Comparison of ENCODE assay signal across 13 cellular contexts in the genomic region with DNA sequence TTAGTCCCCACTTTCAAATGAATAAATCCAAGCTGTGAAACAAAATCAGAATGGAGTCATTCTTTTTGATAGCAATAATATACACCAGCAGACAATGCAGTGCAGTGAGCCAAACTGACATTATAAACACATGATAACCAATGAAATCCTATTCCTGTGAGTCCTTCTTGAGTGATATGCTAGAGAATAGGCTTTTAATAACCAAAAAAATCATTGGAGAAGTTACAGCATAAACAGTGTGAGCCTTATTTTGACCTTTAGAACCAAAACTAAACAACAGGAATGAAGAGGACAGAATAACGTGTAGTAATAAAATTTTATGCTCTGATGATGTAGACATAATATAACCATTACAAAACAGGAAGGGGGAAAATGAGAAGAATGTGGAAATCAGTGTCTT. TPM values are rescaled to one million over a fixed set of nuclear protein-coding genes. Genes with fewer than 3 reads are reported as not detected.
DNase-seq lines count a peak whose midpoint lies in the region; ATAC-seq and TF ChIP-seq lines count a peak whose summit lies in the region.
"Had no signal": no experiment of that assay in that cellular context is flagged by ENCODE, and none has a peak within 500 bp of the region (broad histone marks: within the 10 kb centered on the region; RNA-seq: fewer than 3 reads in every experiment).

No MANE protein-coding gene starts in this region.

- 52 to 74% (median 66%) methylated on average over 1 of the region's 1 CpG for WGBS in heart left ventricle, 4 donors
- WGBS in adrenal gland, 4 donors, result 46 to 51% (median 49%) methylated on average over 1 of the region's 1 CpG
- 31 to 32% methylated on average over 1 of the region's 1 CpG for WGBS in transverse colon (ENCODE audit: low coverage in 1 of 2), 2 donors

- H3K27ac ChIP-seq in heart left ventricle (peak overlapping the region in 9 of 12 donors; percentile 3 to 87 (median 40)), adrenal gland (peak overlapping the region in 4 of 5 donors; percentile 31 to 83 (median 62)), transverse colon (peak overlapping the region; percentile 79 to 92 (median 85))

- TF ChIP-seq EP300 in transverse colon (IDR thresholded peaks at IDR 0.05; ENCODE audit: low read depth), result no peak

- ATAC-seq in heart left ventricle (no peak), HG03442 (IDR thresholded peaks at IDR 0.05; ENCODE audit: unreplicated experiment) (no peak)
- ATAC-seq: T-cell had no signal

- H3K27ac Mint-ChIP-seq in mesothelial cell of epicardium, result peak overlapping the region; percentile 78

- H3K9me3 Mint-ChIP-seq in mesothelial cell of epicardium, result no peaks in the 10 kb centered on the region
- H3K9me3 Mint-ChIP-seq: T-cell had no signal

- H3K36me3 ChIP-seq in heart left ventricle (peaks cover 0 to 92% (median 83%) of the 10 kb centered on the region in 9 donors), adrenal gland (replicated peaks in 1 of 2) (peaks cover 0 to 59% of the 10 kb centered on the region in 2 donors), transverse colon (peaks cover 0 to 47% (median 15%) of the 10 kb centered on the region in 4 donors)

- H3K27me3 Mint-ChIP-seq in mesothelial cell of epicardium (ENCODE audit: low read depth), result no peaks in the 10 kb centered on the region
- H3K27me3 Mint-ChIP-seq: T-cell had no signal

- no peaks in the 10 kb centered on the region for H3K9me3 ChIP-seq in heart left ventricle
- H3K9me3 ChIP-seq in adrenal gland (replicated peaks in 1 of 3), result no peaks in the 10 kb centered on the region
- no peaks in the 10 kb centered on the region for H3K9me3 ChIP-seq in transverse colon
- H3K9me3 ChIP-seq: MG63 had no signal

- DNase-seq in heart left ventricle, result no peak
- DNase-seq in cardiac septum (ENCODE audit: low spot score), result no peak
- DNase-seq in adrenal gland, result no peak
- DNase-seq in mesothelial cell of epicardium (ENCODE audit: low spot score in 2 of 2, unreplicated experiment in 2 of 2), result no peak
- DNase-seq in transverse colon, result no peak
- no peak for DNase-seq in HuH-7 (ENCODE audit: low spot score)
- no peak for DNase-seq in occipital lobe (lab: John Stamatoyannopoulos, UW)
- DNase-seq: glutamatergic neuron, MG63, T-cell had no signal

- H3K36me3 Mint-ChIP-seq in mesothelial cell of epicardium, result peaks cover 47% of the 10 kb centered on the region

- no peak overlapping the region for H3K4me3 Mint-ChIP-seq in mesothelial cell of epicardium
- H3K4me3 Mint-ChIP-seq: T-cell had no signal

- in situ Hi-C loops in transverse colon (cut with MboI; ENCODE audit: low pct_ligation_motif_present in 1 of 4, low pct_unique_long_range_greater_than_20kb in 1 of 4, low sequenced_read_pairs in 3 of 4), result no loop called here

- peaks cover 19% of the 10 kb centered on the region for H3K4me1 Mint-ChIP-seq in mesothelial cell of epicardium

- TF ChIP-seq POLR2A in heart left ventricle (IDR thresholded peaks at IDR 0.05), result no peak
- no peak for TF ChIP-seq POLR2A in adrenal gland (IDR thresholded peaks at IDR 0.05)
- TF ChIP-seq POLR2A in transverse colon (IDR thresholded peaks at IDR 0.05), result no peak

- intact Hi-C loops in heart left ventricle (cut with DNase I), result no loop called here
- intact Hi-C loops in cardiac septum (cut with DNase I), result no loop called here
- intact Hi-C loops in adrenal gland (cut with DNase I), result no loop called here
- intact Hi-C loops in transverse colon (cut with DNase I; ENCODE audit: low total_unique reads), result no loop called here

- TF ChIP-seq CTCF in heart left ventricle (IDR thresholded peaks at IDR 0.05) (no peak), adrenal gland (IDR thresholded peaks at IDR 0.05) (no peak), mesothelial cell of epicardium (IDR thresholded peaks at IDR 0.05; ENCODE audit: unreplicated experiment) (no peak), transverse colon (IDR thresholded peaks at IDR 0.05) (no peak)

- peaks cover 0 to 45% (median 10%) of the 10 kb centered on the region in 12 donors for H3K4me1 ChIP-seq in heart left ventricle
- H3K4me1 ChIP-seq in adrenal gland (replicated peaks in 1 of 2), result peaks cover 0 to 15% of the 10 kb centered on the region in 2 donors
- peaks cover 6 to 36% (median 24%) of the 10 kb centered on the region in 4 donors for H3K4me1 ChIP-seq in transverse colon

- no peaks in the 10 kb centered on the region for H3K27me3 ChIP-seq in heart left ventricle
- no peaks in the 10 kb centered on the region for H3K27me3 ChIP-seq in adrenal gland
- H3K27me3 ChIP-seq in transverse colon, result no peaks in the 10 kb centered on the region
- H3K27me3 ChIP-seq: MG63 had no signal

- H3K4me3 ChIP-seq in heart left ventricle (no peak overlapping the region), adrenal gland (no peak overlapping the region), transverse colon (no peak overlapping the region)
- H3K4me3 ChIP-seq: MG63 had no signal

RNA-seq across cellular contexts. Expression of gene HUS1, which starts 8.7 kb away (rescaled TPM):
- total RNA-seq in heart left ventricle (10 to 100 TPM; 21.9 to 43.3 (median 27.5) TPM), cardiac septum (24.1 TPM), adrenal gland (10 to 100 TPM; 18.0 to 38.0 (median 35.6) TPM), mesothelial cell of epicardium (36.0 to 39.7 TPM (median 37.1 TPM) in 3 replicates), transverse colon (10 to 100 TPM; 37.2 to 74.8 (median 52.3) TPM), occipital lobe (21.1 TPM)
- polyA plus RNA-seq in heart left ventricle (10 to 100 TPM; 10.9 to 20.0 TPM), adrenal gland (10 to 100 TPM in 1 of 3 donors, 1 to 10 TPM in 2; 8.3 to 45.1 (median 8.9) TPM)

RNA-seq across cellular contexts. Expression of gene PKD1L1, which starts 22.5 kb away (rescaled TPM):
- total RNA-seq in heart left ventricle (1 to 10 TPM; 1.1 to 3.7 (median 2.5) TPM), cardiac septum (2.5 TPM), adrenal gland (under 1 TPM in 7 of 8 donors, not detected in 1; 0.11 to 0.71 (median 0.17) TPM), mesothelial cell of epicardium (0.18 to 0.38 TPM (median 0.36 TPM) in 3 replicates), transverse colon (10 to 100 TPM in 2 of 4 donors, 1 to 10 TPM in 1, under 1 TPM in 1; 0.41 to 37.4 (median 17.5) TPM), occipital lobe (0.62 TPM)
- polyA plus RNA-seq in heart left ventricle (1 to 10 TPM; 1.3 to 2.1 TPM), adrenal gland (1 to 10 TPM in 1 of 3 donors, under 1 TPM in 2; 0.13 to 1.0 (median 0.56) TPM)
- total RNA-seq: HT-29 had no signal

RNA-seq across cellular contexts. Expression of gene SUN3, which starts 58.2 kb away (rescaled TPM):
- total RNA-seq in heart left ventricle (not detected), cardiac septum (not detected), adrenal gland (not detected), mesothelial cell of epicardium (not detected in 3 replicates), transverse colon (not detected), occipital lobe (not detected)
- polyA plus RNA-seq in heart left ventricle (not detected), adrenal gland (1 to 10 TPM in 1 of 3 donors, under 1 TPM in 1, not detected in 1; 0.20 to 1.0 TPM)
- total RNA-seq: HT-29, urinary bladder had no signal
- polyA plus RNA-seq: urinary bladder had no signal
